In genomic region chr2:15363142-15363541, GRCh38 we compare ENCODE assay signal across 17 cellular contexts.
A peak's percentile ranks its signal among the peaks of the same experiment; 100 is the strongest.
DNase-seq lines count a peak whose midpoint lies in the region; ATAC-seq, FAIRE-seq and TF ChIP-seq lines count a peak whose summit lies in the region.
"Had no signal": no experiment of that assay in that cellular context is flagged by ENCODE, and none has a peak within 500 bp of the region (broad histone marks: within the 10 kb centered on the region; RNA-seq: fewer than 3 reads in every experiment).

No MANE protein-coding gene starts in this region.

- no peak for TF ChIP-seq POLR2A in prostate gland (IDR thresholded peaks at IDR 0.05)

- TF ChIP-seq CTCF in AG10803 (conservative IDR thresholded peaks at IDR 0.05; ENCODE audit: low read length) (no peak), cardiac fibroblast (IDR thresholded peaks at IDR 0.05; ENCODE audit: low read depth, low read length) (no peak), prostate gland (IDR thresholded peaks at IDR 0.05) (no peak), Calu3 (IDR thresholded peaks at IDR 0.05; ENCODE audit: unreplicated experiment) (no peak)

- no peaks in the 10 kb centered on the region for H3K4me1 ChIP-seq in prostate gland (replicated peaks)
- H3K4me1 ChIP-seq: colonic mucosa, upper lobe of right lung had no signal

- H3K4me3 ChIP-seq in AG10803 (ENCODE audit: low read length): no peak overlapping the region
- no peak overlapping the region for H3K4me3 ChIP-seq in cardiac fibroblast (replicated peaks in 1 of 2; ENCODE audit: low read depth in 2 of 2, low read length in 2 of 2)
- no peak overlapping the region for H3K4me3 ChIP-seq in prostate gland
- H3K4me3 ChIP-seq: colonic mucosa, ovary, upper lobe of right lung had no signal

- no peak for ATAC-seq in HG02885 (IDR thresholded peaks at IDR 0.05; ENCODE audit: poor library complexity, unreplicated experiment)
- ATAC-seq: upper lobe of right lung had no signal

- CTCF ChIA-PET in Calu3 (lab: Charles Lee): no interaction called here

- H3K4me3 Mint-ChIP-seq in Calu3 (ENCODE audit: low read depth, unreplicated experiment): no peak overlapping the region
- H3K4me3 Mint-ChIP-seq: activated naive CD8-positive, alpha-beta T cell treated with anti-CD3 and anti-CD28 coated beads, Interleukin-2, amount 10 ng/mL, durations not matched to agents 7 days and 5 days; stimulated activated memory B cell treated with anti-CD40 and anti-IgM and Interleukin-4, amounts not matched to agents 10 μg/mL and 1 μg/mL and 100 μg/mL, for 72 hours had no signal

- H3K36me3 Mint-ChIP-seq in Calu3 (ENCODE audit: insufficient read depth, unreplicated experiment): no peaks in the 10 kb centered on the region

- no peak for FAIRE-seq in HTR-8/SVneo (lab: Jason Lieb, UNC)
- FAIRE-seq: endothelial cell of umbilical vein had no signal

- no peak overlapping the region for H3K27ac ChIP-seq in prostate gland
- H3K27ac ChIP-seq: colonic mucosa, ovary, upper lobe of right lung had no signal

- H3K4me1 Mint-ChIP-seq in Calu3 (ENCODE audit: low read depth, unreplicated experiment): peaks cover 19% of the 10 kb centered on the region
- H3K4me1 Mint-ChIP-seq: stimulated activated memory B cell treated with anti-CD40 and anti-IgM and Interleukin-4, amounts not matched to agents 10 μg/mL and 1 μg/mL and 100 μg/mL, for 72 hours had no signal

- no peaks in the 10 kb centered on the region for H3K9me3 Mint-ChIP-seq in Calu3 (ENCODE audit: low read depth, unreplicated experiment)
- H3K9me3 Mint-ChIP-seq: activated naive CD8-positive, alpha-beta T cell treated with anti-CD3 and anti-CD28 coated beads, Interleukin-2, amount 10 ng/mL, durations not matched to agents 7 days and 5 days; stimulated activated memory B cell treated with anti-CD40 and anti-IgM and Interleukin-4, amounts not matched to agents 10 μg/mL and 1 μg/mL and 100 μg/mL, for 72 hours had no signal

- H3K36me3 ChIP-seq in prostate gland: no peaks in the 10 kb centered on the region
- H3K36me3 ChIP-seq: colonic mucosa, ovary had no signal

- H3K27me3 Mint-ChIP-seq in Calu3 (ENCODE audit: unreplicated experiment): no peaks in the 10 kb centered on the region
- H3K27me3 Mint-ChIP-seq: activated naive CD8-positive, alpha-beta T cell treated with anti-CD3 and anti-CD28 coated beads, Interleukin-2, amount 10 ng/mL, durations not matched to agents 7 days and 5 days; stimulated activated memory B cell treated with anti-CD40 and anti-IgM and Interleukin-4, amounts not matched to agents 10 μg/mL and 1 μg/mL and 100 μg/mL, for 72 hours had no signal

- no peak overlapping the region for H3K27ac Mint-ChIP-seq in Calu3 (ENCODE audit: unreplicated experiment)
- H3K27ac Mint-ChIP-seq: activated naive CD8-positive, alpha-beta T cell treated with anti-CD3 and anti-CD28 coated beads, Interleukin-2, amount 10 ng/mL, durations not matched to agents 7 days and 5 days; stimulated activated memory B cell treated with anti-CD40 and anti-IgM and Interleukin-4, amounts not matched to agents 10 μg/mL and 1 μg/mL and 100 μg/mL, for 72 hours had no signal

- intact Hi-C loops in prostate gland (cut with DNase I): no loop called here
- intact Hi-C loops in Calu3 (cut with micrococcal nuclease; ENCODE audit: unreplicated experiment): no loop called here

- no peaks in the 10 kb centered on the region for H3K9me3 ChIP-seq in prostate gland
- H3K9me3 ChIP-seq: colonic mucosa, ovary, upper lobe of right lung had no signal

- DNase-seq in AG10803 (ENCODE audit: low read depth) (peak; percentile 67), HTR-8/SVneo (ENCODE audit: insufficient read length, low spot score) (peak; percentile 5), cardiac fibroblast (ENCODE audit: low read depth in 2 of 2) (peak; percentile 12 to 57), kidney tubule cell (ENCODE audit: low spot score) (peak; percentile 67), DMS53 (lab: John Stamatoyannopoulos, UW) (no peak), prostate gland (ENCODE audit: low spot score) (no peak), Calu3 (no peak)
- DNase-seq: activated CD4-positive, alpha-beta T cell treated with anti-CD3 and anti-CD28 coated beads, Interleukin-2, amount 50 U/mL, for 48 hours; activated naive CD8-positive, alpha-beta T cell treated with anti-CD3 and anti-CD28 coated beads, Interleukin-2, amount 10 ng/mL, durations not matched to agents 7 days and 5 days; activated T-cell treated with anti-CD3 and anti-CD28 coated beads, Interleukin-2, amount 50 U/mL, for 48 hours; colonic mucosa; NCI-H510A; ovary; upper lobe of right lung had no signal

- no peaks in the 10 kb centered on the region for H3K27me3 ChIP-seq in prostate gland (replicated peaks; ENCODE audit: insufficient read depth)
- H3K27me3 ChIP-seq: colonic mucosa, ovary, upper lobe of right lung had no signal

- BruUV-seq in Calu3 (replicated peaks; lab: Mats Ljungman, UMichigan): no TSS peak

Comparison
In these comparisons a context has a peak if more than half of its experiments do, and no peak if none do; other contexts are left out.
1. DNase-seq: peak in AG10803 (single experiment), HTR-8/SVneo (single experiment), cardiac fibroblast (2 of 2) and kidney tubule cell (single experiment); none in DMS53 (single experiment), prostate gland (single experiment) and Calu3 (single experiment).